ENCODE assay signal across 8 cellular contexts in genomic region chr17:81553616-81554181, GRCh38. TPM values are rescaled to one million over a fixed set of nuclear protein-coding genes. Genes with fewer than 3 reads are reported as not detected.
A peak's percentile ranks its signal among the peaks of the same experiment; 100 is the strongest.
DNase-seq lines count a peak whose midpoint lies in the region; ATAC-seq lines count a peak whose summit lies in the region.

No MANE protein-coding gene starts in this region.

- ATAC-seq in GM19467 (IDR thresholded peaks at IDR 0.05; ENCODE audit: unreplicated experiment): no peak

- peak; percentile 26 for DNase-seq in DMS153 treated with DMSO at 0.1 percent for 48 hours (lab: John Stamatoyannopoulos, UW; ENCODE audit: unreplicated experiment)
- peak; percentile 69 for DNase-seq in HT-29 (ENCODE audit: low spot score)
- peak; percentile 79 to 83 for DNase-seq in SJCRH30
- DNase-seq in effector CD8-positive, alpha-beta T cell (lab: John Stamatoyannopoulos, UW): peak; percentile 33
- no peak for DNase-seq in NCI-H345 (lab: John Stamatoyannopoulos, UW)
- no peak for DNase-seq in occipital lobe (lab: John Stamatoyannopoulos, UW)

- H3K4me1 ChIP-seq in SJCRH30 (peaks cover 9% of the 10 kb centered on the region; the same call in 1 of the 2 replicates), mucosa of stomach (ENCODE audit: control insufficient read depth, insufficient read depth, low read length) (peaks cover 38% of the 10 kb centered on the region)

- no peak overlapping the region for H3K27ac ChIP-seq in SJCRH30

- H3K27me3 ChIP-seq in SJCRH30: no peaks in the 10 kb centered on the region
- no peaks in the 10 kb centered on the region for H3K27me3 ChIP-seq in mucosa of stomach (ENCODE audit: control insufficient read depth, insufficient read depth, low read length)

- H3K9me3 ChIP-seq in SJCRH30 (replicated peaks): no peaks in the 10 kb centered on the region
- H3K9me3 ChIP-seq in mucosa of stomach (ENCODE audit: control insufficient read depth, low read length): no peaks in the 10 kb centered on the region

- H3K36me3 ChIP-seq in SJCRH30: peaks cover 32% of the 10 kb centered on the region
- H3K36me3 ChIP-seq in mucosa of stomach (ENCODE audit: control insufficient read depth, insufficient read depth, low read length): no peaks in the 10 kb centered on the region

- peak overlapping the region; percentile 83 for H3K4me3 ChIP-seq in SJCRH30
- peak overlapping the region; percentile 74 for H3K4me3 ChIP-seq in mucosa of stomach (ENCODE audit: low read length)

- peak overlapping the region; percentile 66 for H3K9ac ChIP-seq in mucosa of stomach (ENCODE audit: low read length)

RNA-seq across cellular contexts. Expression of gene FAAP100, which starts 1.5 kb away (rescaled TPM):
- total RNA-seq in HT-29 (2014; rRNA removed; shearing (Covaris generic)): 67.5 and 70.9 TPM in 2 replicates
- 52.3 and 60.7 TPM in 2 replicates for total RNA-seq in SJCRH30 (2014; rRNA removed; shearing (Covaris generic))
- total RNA-seq in occipital lobe: 24.2 TPM

RNA-seq across cellular contexts. Expression of gene FSCN2, which starts 25.5 kb away (rescaled TPM):
- 4.3 and 4.7 TPM in 2 replicates for total RNA-seq in HT-29 (2014; rRNA removed; shearing (Covaris generic))
- 0.43 and 0.61 TPM in 2 replicates for total RNA-seq in SJCRH30 (2014; rRNA removed; shearing (Covaris generic))
- 5.6 TPM for total RNA-seq in occipital lobe

RNA-seq across cellular contexts. Expression of gene ACTG1, which starts 41.1 kb away (rescaled TPM):
- 3,401 and 4,670 TPM in 2 replicates for total RNA-seq in HT-29 (2014; rRNA removed; shearing (Covaris generic))
- 2,768 and 3,121 TPM in 2 replicates for total RNA-seq in SJCRH30 (2014; rRNA removed; shearing (Covaris generic))
- total RNA-seq in occipital lobe: 3,469 TPM

Comparison
In these comparisons a context has a peak if more than half of its experiments do, and no peak if none do; other contexts are left out.
1. DNase-seq: peak in DMS153 treated with DMSO at 0.1 percent for 48 hours (single experiment), HT-29 (single experiment), SJCRH30 (2 of 2) and effector CD8-positive, alpha-beta T cell (single experiment); none in NCI-H345 (single experiment) and occipital lobe (single experiment).